11 cellular contexts compared by ENCODE assay signal in genomic region chr1:77412069-77412793, GRCh38.
DNase-seq lines count a peak whose midpoint lies in the region; ATAC-seq, FAIRE-seq and TF ChIP-seq lines count a peak whose summit lies in the region.
"Had no signal": no experiment of that assay in that cellular context is flagged by ENCODE, and none has a peak within 500 bp of the region (broad histone marks: within the 10 kb centered on the region; RNA-seq: fewer than 3 reads in every experiment).

No MANE protein-coding gene starts in this region.

- no peaks in the 10 kb centered on the region for H3K9me3 ChIP-seq in neutrophil
- H3K9me3 ChIP-seq: sigmoid colon had no signal

- TF ChIP-seq CTCF in choroid plexus epithelial cell (conservative IDR thresholded peaks at IDR 0.05; ENCODE audit: low read depth, low read length) (no peak), neutrophil (IDR thresholded peaks at IDR 0.05) (no peak)

- H3K27me3 ChIP-seq in neutrophil, result no peaks in the 10 kb centered on the region
- H3K27me3 ChIP-seq: sigmoid colon had no signal

- no peak overlapping the region for H3K4me3 ChIP-seq in choroid plexus epithelial cell (ENCODE audit: low read depth, low read length)
- H3K4me3 ChIP-seq in neutrophil (ENCODE audit: low read depth in 1 of 2, low read length in 1 of 2), result no peak overlapping the region
- H3K4me3 ChIP-seq: left ventricle myocardium inferior, sigmoid colon had no signal

- no peaks in the 10 kb centered on the region for H3K36me3 ChIP-seq in neutrophil
- H3K36me3 ChIP-seq: left ventricle myocardium inferior, sigmoid colon had no signal

- DNase-seq in GM04504 (ENCODE audit: low read depth) (peak; percentile 53), NCI-H226 (peak; percentile 31), choroid plexus epithelial cell (ENCODE audit: low read depth) (peak; percentile 21), ureter (ENCODE audit: low spot score) (no peak), frontal cortex (ENCODE audit: low spot score in 2 of 2) (no peak)
- no peak for DNase-seq in NK-92 treated with Interleukin-12 subunit alpha and Interleukin-12 subunit beta, amount 100 ng/mL, for 24 hours (lab: John Stamatoyannopoulos, UW)
- DNase-seq: effector CD4-positive, alpha-beta T cell; left ventricle myocardium inferior; sigmoid colon had no signal

- peaks cover 49 to 52% of the 10 kb centered on the region in 2 experiments for H3K4me1 ChIP-seq in neutrophil (ENCODE audit: control insufficient read depth in 1 of 2, insufficient read depth in 1 of 2, low read depth in 1 of 2, low read length in 1 of 2)
- H3K4me1 ChIP-seq: left ventricle myocardium inferior, sigmoid colon had no signal

- FAIRE-seq in frontal cortex (lab: Jason Lieb, UNC), result no peak

- H3K27ac ChIP-seq in neutrophil, result peak overlapping the region; percentile 75
- H3K27ac ChIP-seq: left ventricle myocardium inferior, sigmoid colon had no signal

- ATAC-seq in GM19023 (IDR thresholded peaks at IDR 0.05; ENCODE audit: unreplicated experiment), result no peak

Comparison
In these comparisons a context has a peak if more than half of its experiments do, and no peak if none do; other contexts are left out.
1. DNase-seq: peak in GM04504 (single experiment), NCI-H226 (single experiment) and choroid plexus epithelial cell (single experiment); none in ureter (single experiment), NK-92 treated with Interleukin-12 subunit alpha and Interleukin-12 subunit beta, amount 100 ng/mL, for 24 hours (single experiment) and frontal cortex (0 of 2).